ENCODE assay signal across 8 cellular contexts in the genomic region with DNA sequence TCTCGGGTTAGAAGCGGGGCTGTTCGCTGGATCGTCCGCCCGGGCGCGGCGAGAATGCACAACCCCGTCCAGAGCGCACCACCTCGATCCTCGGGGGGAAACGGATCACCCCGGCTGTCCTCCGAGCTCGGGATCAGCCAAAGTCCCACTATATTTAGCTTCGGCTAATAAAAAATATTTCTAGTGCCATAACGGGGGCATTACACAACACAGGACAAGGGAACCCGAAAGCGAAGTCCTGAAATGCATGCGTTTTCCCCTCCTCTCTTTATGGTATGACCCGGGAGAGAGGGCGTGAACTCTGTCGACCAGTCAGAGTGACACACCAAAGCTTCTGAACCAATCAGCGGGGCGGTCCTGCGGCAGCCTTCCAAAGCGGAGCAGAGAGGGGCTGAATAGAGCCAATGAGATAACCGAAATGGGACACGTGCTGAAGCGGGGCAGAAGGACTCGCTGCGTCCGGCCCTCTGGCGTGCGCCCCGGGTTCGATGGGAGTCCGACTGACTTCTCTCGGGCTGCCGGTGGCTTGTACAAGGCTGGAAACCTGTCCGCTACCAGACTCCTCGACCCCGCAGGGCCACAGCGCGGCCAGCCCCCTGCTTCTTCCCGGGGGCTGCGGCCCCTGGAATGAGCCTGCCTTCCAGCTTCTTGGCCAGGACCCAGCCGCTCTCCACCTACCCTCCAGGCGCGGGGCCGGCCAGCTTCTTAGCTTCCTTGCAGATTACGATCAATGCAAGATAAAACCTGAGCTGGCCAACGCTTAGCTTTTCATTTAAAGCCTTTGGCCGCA. TPM values are rescaled to one million over a fixed set of nuclear protein-coding genes. Genes with fewer than 3 reads are reported as not detected.
DNase-seq lines count a peak whose midpoint lies in the region; ATAC-seq and TF ChIP-seq lines count a peak whose summit lies in the region.

A gene with protein sequence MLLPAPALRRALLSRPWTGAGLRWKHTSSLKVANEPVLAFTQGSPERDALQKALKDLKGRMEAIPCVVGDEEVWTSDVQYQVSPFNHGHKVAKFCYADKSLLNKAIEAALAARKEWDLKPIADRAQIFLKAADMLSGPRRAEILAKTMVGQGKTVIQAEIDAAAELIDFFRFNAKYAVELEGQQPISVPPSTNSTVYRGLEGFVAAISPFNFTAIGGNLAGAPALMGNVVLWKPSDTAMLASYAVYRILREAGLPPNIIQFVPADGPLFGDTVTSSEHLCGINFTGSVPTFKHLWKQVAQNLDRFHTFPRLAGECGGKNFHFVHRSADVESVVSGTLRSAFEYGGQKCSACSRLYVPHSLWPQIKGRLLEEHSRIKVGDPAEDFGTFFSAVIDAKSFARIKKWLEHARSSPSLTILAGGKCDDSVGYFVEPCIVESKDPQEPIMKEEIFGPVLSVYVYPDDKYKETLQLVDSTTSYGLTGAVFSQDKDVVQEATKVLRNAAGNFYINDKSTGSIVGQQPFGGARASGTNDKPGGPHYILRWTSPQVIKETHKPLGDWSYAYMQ (minus strand): TSS at position 33 of the 790 bp plus-strand sequence. CDS start 32 bp downstream, at position 1.

- H3K9me3 ChIP-seq in heart right ventricle, result no peaks in the 10 kb centered on the region
- H3K9me3 ChIP-seq in transverse colon, result no peaks in the 10 kb centered on the region

- WGBS in heart right ventricle, 2 donors, result 0% methylated on average over 56 of the region's 56 CpGs
- 0% methylated on average over 2 to 40 of the region's 56 CpGs for WGBS in transverse colon (ENCODE audit: low coverage in 1 of 2), 2 donors

- no peaks in the 10 kb centered on the region for H3K27me3 ChIP-seq in heart right ventricle
- H3K27me3 ChIP-seq in transverse colon, result no peaks in the 10 kb centered on the region

- peaks cover 0 to 3% (median 0%) of the 10 kb centered on the region in 9 donors for H3K36me3 ChIP-seq in heart right ventricle
- H3K36me3 ChIP-seq in transverse colon, result no peaks in the 10 kb centered on the region

- in situ Hi-C loops in GM13977 (cut with MboI; ENCODE audit: low pct_unique_long_range_greater_than_20kb, low sequenced_read_pairs, unreplicated experiment) (loop anchor here (10.0 kb wide), 1 partner anchor 202 kb away; no protein-coding TSS in a partner anchor), transverse colon (cut with MboI; ENCODE audit: low pct_ligation_motif_present in 1 of 4, low pct_unique_long_range_greater_than_20kb in 1 of 4, low sequenced_read_pairs in 3 of 4) (loop anchor here (10.0 to 25.0 kb wide), 2 partner anchors 192 to 335 kb away; no protein-coding TSS in a partner anchor)

- H3K27ac ChIP-seq in heart right ventricle (peak within 1 kb of the TSS; percentile 85 to 96 (median 92)), transverse colon (peak within 1 kb of the TSS; percentile 86 to 93 (median 91))

- peak within 1 kb of the TSS; percentile 95 for H3K27ac Mint-ChIP-seq in T-helper 1 cell treated with Interleukin-12 subunit alpha and Interleukin-12 subunit beta and Interleukin-4 antibody, amounts not matched to agents 30 μg/mL and 1 μg/mL, for 36 hours

- H3K36me3 Mint-ChIP-seq in T-helper 1 cell treated with Interleukin-12 subunit alpha and Interleukin-12 subunit beta and Interleukin-4 antibody, amounts not matched to agents 30 μg/mL and 1 μg/mL, for 36 hours (ENCODE audit: low read depth), result peaks cover 3% of the 10 kb centered on the region

- H3K4me1 ChIP-seq in heart right ventricle (peaks cover 12 to 40% (median 35%) of the 10 kb centered on the region in 9 donors), transverse colon (peaks cover 9 to 28% (median 22%) of the 10 kb centered on the region in 4 donors)

- H3K4me1 Mint-ChIP-seq in T-helper 1 cell treated with Interleukin-12 subunit alpha and Interleukin-12 subunit beta and Interleukin-4 antibody, amounts not matched to agents 30 μg/mL and 1 μg/mL, for 36 hours (ENCODE audit: low read depth), result peaks cover 33% of the 10 kb centered on the region

- intact Hi-C loops in heart right ventricle (cut with DNase I) (loop anchor here in 4 of 10 donors (10.0 kb wide), 3 partner anchors 52 to 342 kb away; partner anchors contain the start of gene IFFO2 (in 2 of the 4)), transverse colon (cut with DNase I; ENCODE audit: low total_unique reads) (no loop called here)

- no peak for TF ChIP-seq CTCF in GM13977 (IDR thresholded peaks at IDR 0.05; ENCODE audit: extremely low read depth, insufficient read depth, missing control alignments)
- TF ChIP-seq CTCF in heart right ventricle (IDR thresholded peaks at IDR 0.05), result peak in 3 of 9 donors; percentile 3 to 17 (median 7)
- TF ChIP-seq CTCF in transverse colon (IDR thresholded peaks at IDR 0.05), result peak in 1 of 5 experiments; percentile 14

- DNase-seq in GM13977 (ENCODE audit: low spot score), result peak; percentile 99
- DNase-seq in NCI-H146 (lab: John Stamatoyannopoulos, UW), result peak; percentile 87
- peak; percentile 76 to 98 (median 94) for DNase-seq in amygdala (lab: John Stamatoyannopoulos, UW)
- peak; percentile 96 to 99 for DNase-seq in heart right ventricle
- peak; percentile 98 for DNase-seq in pons (ENCODE audit: low spot score)
- peak; percentile 97 for DNase-seq in transverse colon

- peak; percentile 36 for TF ChIP-seq POLR2A in transverse colon (IDR thresholded peaks at IDR 0.05)

- H3K4me3 Mint-ChIP-seq in T-helper 1 cell treated with Interleukin-12 subunit alpha and Interleukin-12 subunit beta and Interleukin-4 antibody, amounts not matched to agents 30 μg/mL and 1 μg/mL, for 36 hours, result peak within 1 kb of the TSS; percentile 96

- H3K9me3 Mint-ChIP-seq in T-helper 1 cell treated with Interleukin-12 subunit alpha and Interleukin-12 subunit beta and Interleukin-4 antibody, amounts not matched to agents 30 μg/mL and 1 μg/mL, for 36 hours, result no peaks in the 10 kb centered on the region

- no peak for TF ChIP-seq EP300 in transverse colon (IDR thresholded peaks at IDR 0.05; ENCODE audit: low read depth)

- ATAC-seq in HG02870 (IDR thresholded peaks at IDR 0.05; ENCODE audit: unreplicated experiment) (peak; percentile 97), heart right ventricle (peak; percentile 96 to 98 (median 98))

- peak within 1 kb of the TSS; percentile 68 to 96 (median 81) for H3K4me3 ChIP-seq in heart right ventricle
- peak within 1 kb of the TSS; percentile 49 to 86 (median 66) for H3K4me3 ChIP-seq in transverse colon

- H3K27me3 Mint-ChIP-seq in T-helper 1 cell treated with Interleukin-12 subunit alpha and Interleukin-12 subunit beta and Interleukin-4 antibody, amounts not matched to agents 30 μg/mL and 1 μg/mL, for 36 hours (ENCODE audit: low read depth), result peaks cover 5% of the 10 kb centered on the region

RNA-seq across cellular contexts. Expression of the gene that starts here (rescaled TPM):
- 10 to 100 TPM; 18.5 to 60.8 (median 44.7) TPM for total RNA-seq in heart right ventricle
- polyA plus RNA-seq in heart right ventricle, result 10 to 100 TPM; 12.7 to 24.0 TPM
- total RNA-seq in transverse colon, result 1 to 10 TPM; 3.8 to 6.0 (median 4.8) TPM

Comparison
In these comparisons a context has a peak if more than half of its experiments do, and no peak if none do; other contexts are left out.
1. Peak in every context shown above with its lines: DNase-seq, ATAC-seq, H3K4me3 ChIP-seq and H3K27ac ChIP-seq.